24 cellular contexts compared by ENCODE assay signal in genomic region chr12:63876980-63877379, GRCh38.
"Had no signal": no experiment of that assay in that cellular context is flagged by ENCODE, and none has a peak within 500 bp of the region (broad histone marks: within the 10 kb centered on the region; RNA-seq: fewer than 3 reads in every experiment).

No MANE protein-coding gene starts in this region.

- H3K9me3 ChIP-seq: adrenal gland, colonic mucosa, esophagus squamous epithelium, left ventricle myocardium inferior, neutrophil, pancreas, thoracic aorta, upper lobe of left lung had no signal

- H3K9me3 Mint-ChIP-seq: activated naive CD4-positive, alpha-beta T cell treated with anti-CD3 and anti-CD28 coated beads, Interleukin-2, amount 50 U/mL, for 72 hours; activated T-helper 17 cell treated with anti-CD3 and anti-CD28 coated beads, Interleukin-2, amount 50 U/mL, for 72 hours; central memory CD8-positive, alpha-beta T cell; endodermal cell; mesothelial cell of epicardium; naive thymus-derived CD8-positive, alpha-beta T cell; WTC11 had no signal

- H3K4me1 Mint-ChIP-seq: activated T-helper 17 cell treated with anti-CD3 and anti-CD28 coated beads, Interleukin-2, amount 50 U/mL, for 72 hours; central memory CD8-positive, alpha-beta T cell; endodermal cell; immature natural killer cell; mesothelial cell of epicardium; naive thymus-derived CD8-positive, alpha-beta T cell had no signal

- H3K4me2 ChIP-seq: hepatocyte, smooth muscle cell had no signal

- DNase-seq: activated T-cell treated with anti-CD3 and anti-CD28 coated beads, Interleukin-2, amount 50 U/mL, for 1 hour; adrenal gland; colonic mucosa; endodermal cell; esophagus squamous epithelium; foreskin melanocyte; immature natural killer cell; kidney glomerular epithelial cell; left ventricle myocardium inferior; naive thymus-derived CD8-positive, alpha-beta T cell; pancreas; stimulated activated CD4-positive, alpha-beta T cell treated with anti-CD3 and anti-CD28 coated beads, Interleukin-2, amount 100 ng/mL, for 48 hours; stimulated activated naive CD4-positive, alpha-beta T cell; T-helper 1 cell; upper lobe of left lung had no signal

- H3K36me3 Mint-ChIP-seq: activated naive CD4-positive, alpha-beta T cell treated with anti-CD3 and anti-CD28 coated beads, Interleukin-2, amount 50 U/mL, for 72 hours; immature natural killer cell; mesothelial cell of epicardium; naive thymus-derived CD8-positive, alpha-beta T cell; WTC11 had no signal

- H3K4me3 Mint-ChIP-seq: activated T-helper 17 cell treated with anti-CD3 and anti-CD28 coated beads, Interleukin-2, amount 50 U/mL, for 72 hours; central memory CD8-positive, alpha-beta T cell; endodermal cell; immature natural killer cell; mesothelial cell of epicardium; naive thymus-derived CD8-positive, alpha-beta T cell; WTC11 had no signal

- H3K27me3 ChIP-seq: adrenal gland, colonic mucosa, esophagus squamous epithelium, hepatocyte, neutrophil, pancreas, upper lobe of left lung had no signal

- H3K27ac ChIP-seq: adrenal gland, colonic mucosa, esophagus squamous epithelium, hepatocyte, left ventricle myocardium inferior, neutrophil, pancreas, thoracic aorta, upper lobe of left lung had no signal

- H2AFZ ChIP-seq: hepatocyte had no signal

- H3K4me1 ChIP-seq: colonic mucosa, esophagus squamous epithelium, left ventricle myocardium inferior had no signal

- H3K27ac Mint-ChIP-seq: activated naive CD4-positive, alpha-beta T cell treated with anti-CD3 and anti-CD28 coated beads, Interleukin-2, amount 50 U/mL, for 72 hours; activated T-helper 17 cell treated with anti-CD3 and anti-CD28 coated beads, Interleukin-2, amount 50 U/mL, for 72 hours; endodermal cell; immature natural killer cell; mesothelial cell of epicardium; naive thymus-derived CD8-positive, alpha-beta T cell; WTC11 had no signal

- H3K4me3 ChIP-seq: adrenal gland, colonic mucosa, esophagus squamous epithelium, hepatocyte, left ventricle myocardium inferior, pancreas, smooth muscle cell, thoracic aorta, upper lobe of left lung had no signal

- H3K36me3 ChIP-seq: adrenal gland, colonic mucosa, esophagus squamous epithelium, left ventricle myocardium inferior, neutrophil, pancreas, thoracic aorta, upper lobe of left lung had no signal
